In genomic region chr6:42831237-42831636, GRCh38 we compare ENCODE assay signal across 16 cellular contexts. TPM values are rescaled to one million over a fixed set of nuclear protein-coding genes. Genes with fewer than 3 reads are reported as not detected.
DNase-seq lines count a peak whose midpoint lies in the region; ATAC-seq and TF ChIP-seq lines count a peak whose summit lies in the region.
"Had no signal": no experiment of that assay in that cellular context is flagged by ENCODE, and none has a peak within 500 bp of the region (broad histone marks: within the 10 kb centered on the region; RNA-seq: fewer than 3 reads in every experiment).

No MANE protein-coding gene starts in this region.

- H4K20me1 ChIP-seq in IMR-90 (ENCODE audit: insufficient read depth, low read length), result no peaks in the 10 kb centered on the region

- no peak overlapping the region for H2AK5ac ChIP-seq in IMR-90 (ENCODE audit: low read depth, low read length)

- peaks cover 67% of the 10 kb centered on the region for H3K36me3 ChIP-seq in CD4-positive, CD25-positive, alpha-beta regulatory T cell (ENCODE audit: control insufficient read depth, insufficient read depth, low read length)
- H3K36me3 ChIP-seq in IMR-90 (ENCODE audit: control insufficient read depth, insufficient read depth, low read length) (peaks cover 22% of the 10 kb centered on the region), heart right ventricle (peaks cover 4 to 100% (median 47%) of the 10 kb centered on the region in 9 donors)

- no peak overlapping the region for H3K9ac ChIP-seq in IMR-90 (ENCODE audit: low read depth, low read length)
- H3K9ac ChIP-seq: KMS-11 had no signal

- no peak overlapping the region for H3K4ac ChIP-seq in IMR-90 (ENCODE audit: low read depth, low read length)

- H3K4me3 Mint-ChIP-seq in CD4-positive, CD25-positive, alpha-beta regulatory T cell, result no peak overlapping the region
- no peak overlapping the region for H3K4me3 Mint-ChIP-seq in naive thymus-derived CD8-positive, alpha-beta T cell

- TF ChIP-seq CTCF in IMR-90 (conservative IDR thresholded peaks at IDR 0.05; ENCODE audit: low read depth, low read length), result no peak
- no peak for TF ChIP-seq CTCF in astrocyte of the spinal cord (IDR thresholded peaks at IDR 0.05; ENCODE audit: low read depth, low read length)
- TF ChIP-seq CTCF in heart right ventricle (IDR thresholded peaks at IDR 0.05), result no peak

- in situ Hi-C loops in IMR-90 (cut with MboI; ENCODE audit: low sequenced_read_pairs) (no loop called here), astrocyte of the spinal cord (cut with HindIII; ENCODE audit: low sequenced_read_pairs) (no loop called here)

- H4K5ac ChIP-seq in IMR-90 (ENCODE audit: low read depth, low read length), result no peak overlapping the region

- H3K27me3 ChIP-seq in CD4-positive, CD25-positive, alpha-beta regulatory T cell (ENCODE audit: control insufficient read depth, insufficient read depth, low read length), result no peaks in the 10 kb centered on the region
- no peaks in the 10 kb centered on the region for H3K27me3 ChIP-seq in IMR-90 (ENCODE audit: control insufficient read depth, insufficient read depth, low read length)
- H3K27me3 ChIP-seq in heart right ventricle, result no peaks in the 10 kb centered on the region

- peak overlapping the region in 2 of 3 donors; percentile 51 to 74 for H3K27ac Mint-ChIP-seq in CD4-positive, CD25-positive, alpha-beta regulatory T cell
- H3K27ac Mint-ChIP-seq in naive thymus-derived CD8-positive, alpha-beta T cell, result peak overlapping the region in 6 of 10 donors; percentile 33 to 73 (median 42)

- H4K8ac ChIP-seq in IMR-90 (ENCODE audit: low read depth in 2 of 2, low read length in 2 of 2), result no peak overlapping the region

- no peak overlapping the region for H3K23ac ChIP-seq in IMR-90 (ENCODE audit: low read depth, low read length)

- no peak overlapping the region for H3K4me3 ChIP-seq in CD4-positive, CD25-positive, alpha-beta regulatory T cell (ENCODE audit: low read depth, low read length)
- no peak overlapping the region for H3K4me3 ChIP-seq in IMR-90 (ENCODE audit: insufficient read depth, low read depth, low read length)
- no peak overlapping the region for H3K4me3 ChIP-seq in astrocyte of the spinal cord (ENCODE audit: low read depth, low read length)
- no peak overlapping the region for H3K4me3 ChIP-seq in heart right ventricle

- no TSS peak for BruUV-seq in IMR-90 (replicated peaks; lab: Mats Ljungman, UMichigan)

- no peak overlapping the region for H2BK20ac ChIP-seq in IMR-90 (ENCODE audit: low read depth, low read length)

- no peak overlapping the region for H2BK15ac ChIP-seq in IMR-90 (ENCODE audit: low read depth, low read length)

- TF ChIP-seq RAD21 in IMR-90 (IDR thresholded peaks at IDR 0.05; ENCODE audit: low read length), result no peak

- dilution Hi-C loops in IMR-90 (cut with HindIII; ENCODE audit: low sequenced_read_pairs, unreplicated experiment), result no loop called here

- intact Hi-C loops in IMR-90 (cut with micrococcal nuclease) (no loop called here), heart right ventricle (cut with DNase I) (loop anchor here in 1 of 10 donors (1.0 kb wide), 1 partner anchor 23 kb away; no protein-coding TSS in a partner anchor)

- no peak overlapping the region for H4K91ac ChIP-seq in IMR-90 (ENCODE audit: insufficient read depth, low read depth, low read length)

- peaks cover 48% of the 10 kb centered on the region for H3K36me3 Mint-ChIP-seq in CD4-positive, CD25-positive, alpha-beta regulatory T cell
- H3K36me3 Mint-ChIP-seq in naive thymus-derived CD8-positive, alpha-beta T cell, result peaks cover 13 to 79% (median 31%) of the 10 kb centered on the region in 3 donors

- no CpG with 5 or more reads among the region's 3 CpGs for WGBS in IMR-90 (ENCODE audit: extremely low coverage in 2 of 2, insufficient read length in 1 of 2), 2 experiments
- 89 to 93% methylated on average over 3 of the region's 3 CpGs for WGBS in heart right ventricle, 2 donors

- H2AFZ ChIP-seq in IMR-90 (replicated peaks; ENCODE audit: low read length, poor library complexity), result no peak overlapping the region

- no peak for DNase-seq in CD4-positive, CD25-positive, alpha-beta regulatory T cell
- peak; percentile 24 for DNase-seq in IMR-90
- DNase-seq in astrocyte of the spinal cord (ENCODE audit: low read depth, low spot score), result peak; percentile 29
- DNase-seq in naive thymus-derived CD8-positive, alpha-beta T cell, result no peak
- DNase-seq in mucosa of gallbladder (ENCODE audit: low spot score), result no peak
- no peak for DNase-seq in stimulated activated CD8-positive, alpha-beta memory T cell treated with anti-CD3 and anti-CD28 coated beads, Interleukin-4, amount 100 ng/mL, for 48 hours
- no peak for DNase-seq in heart right ventricle
- DNase-seq: AML-193, DMS 273 treated with DMSO at 0.1 percent for 48 hours, NCI-H1417 treated with DMSO at 0.1 percent for 48 hours, NCI-H2029, NCI-H2171 treated with DMSO at 0.1 percent for 48 hours, NCI-H774, SHP77 had no signal

- no peak overlapping the region for H3K27ac ChIP-seq in CD4-positive, CD25-positive, alpha-beta regulatory T cell (ENCODE audit: insufficient read depth, low read length, poor library complexity, severe bottlenecking)
- H3K27ac ChIP-seq in IMR-90 (ENCODE audit: insufficient read depth, low read length) (no peak overlapping the region), heart right ventricle (no peak overlapping the region)
- H3K27ac ChIP-seq: KMS-11 had no signal

- H2BK120ac ChIP-seq in IMR-90 (ENCODE audit: low read depth, low read length), result no peak overlapping the region

- H3K18ac ChIP-seq in IMR-90 (ENCODE audit: low read depth, low read length), result no peak overlapping the region

- no peak overlapping the region for H3K4me2 ChIP-seq in IMR-90 (ENCODE audit: low read depth, low read length)
- H3K4me2 ChIP-seq: KMS-11 had no signal

- CTCF ChIA-PET in IMR-90 (lab: Yijun Ruan, JAX), result interaction anchor here (0.6 to 0.7 kb wide), 2 partner anchors 11 to 22 kb away, joined by 3 read pairs; no protein-coding TSS in a partner anchor

- TF ChIP-seq POLR2A in IMR-90 (IDR thresholded peaks at IDR 0.05; ENCODE audit: low read depth, low read length), result no peak

- H2AK9ac ChIP-seq in IMR-90 (replicated peaks; ENCODE audit: low read depth, low read length, poor library complexity), result no peak overlapping the region

- H3K56ac ChIP-seq in IMR-90 (ENCODE audit: extremely low read depth, insufficient read depth, low read length), result no peak overlapping the region

- H3K4me1 Mint-ChIP-seq in CD4-positive, CD25-positive, alpha-beta regulatory T cell, result peaks cover 0 to 27% (median 11%) of the 10 kb centered on the region in 4 donors
- H3K4me1 Mint-ChIP-seq in naive thymus-derived CD8-positive, alpha-beta T cell, result peaks cover 6 to 18% (median 9%) of the 10 kb centered on the region in 4 donors

- POLR2A ChIA-PET in IMR-90 (lab: Charles Lee; ENCODE audit: unreplicated experiment), result no interaction called here
- POLR2A ChIA-PET in naive thymus-derived CD8-positive, alpha-beta T cell (lab: Charles Lee), result interaction anchor here (0.5 to 2.2 kb wide), 5 partner anchors 48 to 387 kb away, joined by 3 to 8 read pairs (median 4); partner anchors contain the start of gene TBCC

- peaks cover 0 to 14% of the 10 kb centered on the region in 2 experiments; a peak in 1 of 4 replicates for H3K79me1 ChIP-seq in IMR-90 (ENCODE audit: low read depth in 1 of 2, low read length in 2 of 2)

- H3K27me3 Mint-ChIP-seq in CD4-positive, CD25-positive, alpha-beta regulatory T cell, result no peaks in the 10 kb centered on the region
- no peaks in the 10 kb centered on the region for H3K27me3 Mint-ChIP-seq in naive thymus-derived CD8-positive, alpha-beta T cell

- H2BK5ac ChIP-seq in IMR-90 (ENCODE audit: low read depth, low read length, poor library complexity, severe bottlenecking), result no peak overlapping the region

- H3K9me1 ChIP-seq in IMR-90 (ENCODE audit: insufficient read depth, low read length), result peaks cover 3% of the 10 kb centered on the region; the same call in 1 of the 2 replicates

- ATAC-seq in CD4-positive, CD25-positive, alpha-beta regulatory T cell (ENCODE audit: low read depth in 2 of 2), result no peak
- ATAC-seq in IMR-90 (ENCODE audit: low read depth) (no peak; the same call in 1 of the 2 replicates), GM18519 (IDR thresholded peaks at IDR 0.05; ENCODE audit: low FRiP score, unreplicated experiment) (no peak), heart right ventricle (no peak)
- no peak for ATAC-seq in naive thymus-derived CD8-positive, alpha-beta T cell

- no peaks in the 10 kb centered on the region for H3K4me1 ChIP-seq in CD4-positive, CD25-positive, alpha-beta regulatory T cell (ENCODE audit: control insufficient read depth, insufficient read depth, low read length, poor library complexity, severe bottlenecking)
- H3K4me1 ChIP-seq in IMR-90 (ENCODE audit: control insufficient read depth, insufficient read depth, low read length) (no peaks in the 10 kb centered on the region), heart right ventricle (no peaks in the 10 kb centered on the region)

- H3K14ac ChIP-seq in IMR-90 (replicated peaks; ENCODE audit: low read depth, low read length), result no peak overlapping the region

- H3K9me3 Mint-ChIP-seq in CD4-positive, CD25-positive, alpha-beta regulatory T cell, result no peaks in the 10 kb centered on the region
- no peaks in the 10 kb centered on the region for H3K9me3 Mint-ChIP-seq in naive thymus-derived CD8-positive, alpha-beta T cell

- H3K9me3 ChIP-seq in CD4-positive, CD25-positive, alpha-beta regulatory T cell (ENCODE audit: control insufficient read depth in 2 of 2, low read length in 2 of 2), result no peaks in the 10 kb centered on the region
- H3K9me3 ChIP-seq in IMR-90 (ENCODE audit: control insufficient read depth, insufficient read depth, low read length), result no peaks in the 10 kb centered on the region
- no peaks in the 10 kb centered on the region for H3K9me3 ChIP-seq in heart right ventricle

RNA-seq across cellular contexts. Expression of gene RPL7L1, which starts 48.2 kb away (rescaled TPM):
- total RNA-seq in CD4-positive, CD25-positive, alpha-beta regulatory T cell, result 64.4 TPM
- 10 to 100 TPM; 48.4 to 60.9 (median 54.2) TPM for polyA plus RNA-seq in CD4-positive, CD25-positive, alpha-beta regulatory T cell
- 112 and 125 TPM in 2 replicates for total RNA-seq in IMR-90 (2012; rRNA removed)
- 31.3 and 43.0 TPM in 2 replicates for polyA plus RNA-seq in IMR-90 (2012; rRNA removed)
- polyA plus RNA-seq in IMR-90 (2012; cell fraction: cytosol; rRNA removed), result 10.1 and 18.2 TPM in 2 replicates
- polyA plus RNA-seq in IMR-90 (2012; cell fraction: nucleus; rRNA removed; ENCODE audit: low replicate concordance), result 3.2 and 12.8 TPM in 2 replicates
- total RNA-seq in naive thymus-derived CD8-positive, alpha-beta T cell, result 100 to 1,000 TPM; 113 to 135 TPM
- polyA plus RNA-seq in naive thymus-derived CD8-positive, alpha-beta T cell, result 10 to 100 TPM; 65.3 to 87.9 (median 67.4) TPM
- total RNA-seq in mucosa of gallbladder, result 61.1 TPM
- total RNA-seq in heart right ventricle, result 10 to 100 TPM; 39.2 to 52.5 (median 44.7) TPM
- 10 to 100 TPM; 23.7 to 45.9 TPM for polyA plus RNA-seq in heart right ventricle

RNA-seq across cellular contexts. Expression of gene BICRAL, which starts 49.4 kb away (rescaled TPM):
- total RNA-seq in CD4-positive, CD25-positive, alpha-beta regulatory T cell, result 47.0 TPM
- polyA plus RNA-seq in CD4-positive, CD25-positive, alpha-beta regulatory T cell, result 1 to 10 TPM; 3.3 to 3.8 (median 3.4) TPM
- total RNA-seq in IMR-90 (2012; rRNA removed) (4.7 and 6.1 TPM in 2 replicates), mucosa of gallbladder (18.1 TPM), heart right ventricle (10 to 100 TPM; 10.7 to 15.7 (median 13.8) TPM)
- polyA plus RNA-seq in IMR-90 (2012; rRNA removed) (3.9 and 4.0 TPM in 2 replicates), heart right ventricle (1 to 10 TPM; 2.7 to 3.5 TPM)
- polyA plus RNA-seq in IMR-90 (2012; cell fraction: cytosol; rRNA removed), result 1.3 and 1.7 TPM in 2 replicates
- 3.4 and 9.8 TPM in 2 replicates for polyA plus RNA-seq in IMR-90 (2012; cell fraction: nucleus; rRNA removed; ENCODE audit: low replicate concordance)
- total RNA-seq in naive thymus-derived CD8-positive, alpha-beta T cell, result 10 to 100 TPM; 38.6 to 39.9 TPM
- 1 to 10 TPM; 3.6 to 6.3 (median 4.2) TPM for polyA plus RNA-seq in naive thymus-derived CD8-positive, alpha-beta T cell

Comparison
In these comparisons a context has a peak if more than half of its experiments do, and no peak if none do; other contexts are left out.
1. DNase-seq: peak in IMR-90 (single experiment) and astrocyte of the spinal cord (single experiment); none in CD4-positive, CD25-positive, alpha-beta regulatory T cell (0 of 3), naive thymus-derived CD8-positive, alpha-beta T cell (0 of 10), mucosa of gallbladder (single experiment), stimulated activated CD8-positive, alpha-beta memory T cell treated with anti-CD3 and anti-CD28 coated beads, Interleukin-4, amount 100 ng/mL, for 48 hours (single experiment) and heart right ventricle (0 of 2).